25 cellular contexts compared by ENCODE assay signal in genomic region chr13:37361608-37362007, GRCh38.
"Had no signal": no experiment of that assay in that cellular context is flagged by ENCODE, and none has a peak within 500 bp of the region (broad histone marks: within the 10 kb centered on the region; RNA-seq: fewer than 3 reads in every experiment).

No MANE protein-coding gene starts in this region.

- DNase-seq: activated B cell treated with CpG ODN at 0.5 μM for 24 hours; activated CD4-positive, alpha-beta memory T cell treated with anti-CD3 and anti-CD28 coated beads for 36 hours; activated CD4-positive, alpha-beta T cell treated with anti-CD3 and anti-CD28 coated beads for 1 hour; activated CD4-positive, alpha-beta T cell treated with anti-CD3 and anti-CD28 coated beads, Interleukin-2, amount 10 ng/mL, durations not matched to agents 24 days and 14 days; activated CD8-positive, alpha-beta memory T cell treated with anti-CD3 and anti-CD28 coated beads for 24 hours; activated effector memory CD4-positive, alpha-beta T cell treated with anti-CD3 and anti-CD28 coated beads, Interleukin-2, amount 50 U/mL, for 16 hours; activated naive CD4-positive, alpha-beta T cell treated with Interleukin-2 at 50 U/mL for 16 hours; activated naive CD8-positive, alpha-beta T cell treated with anti-CD3 and anti-CD28 coated beads, Interleukin-2, amount 50 U/mL, for 24 hours; activated T-cell treated with anti-CD3 and anti-CD28 coated beads, Interleukin-2, amount 50 U/mL, for 4 hours; amniotic stem cell; cerebellar nuclear complex; NCI-H1105 treated with DMSO at 0.1 percent for 48 hours; NCI-H1436 treated with DMSO at 0.1 percent for 48 hours; NCI-H187; NCI-H2081; NCI-H345; NCI-H510A; NCI-H526 treated with DMSO at 0.1 percent for 48 hours; NCI-H82; Right ventricle myocardium superior; SJCRH30; T-helper 17 cell; T-helper 9 cell had no signal

- H3K4me3 ChIP-seq: ascending aorta, SJCRH30 had no signal

- H3K4me1 ChIP-seq: ascending aorta, SJCRH30 had no signal

- H3K27ac ChIP-seq: ascending aorta, SJCRH30 had no signal

- H3K9me3 ChIP-seq: ascending aorta, SJCRH30 had no signal

- ATAC-seq: activated naive CD4-positive, alpha-beta T cell treated with anti-CD3 and anti-CD28 coated beads, Interleukin-2, amount 50 U/mL, for 72 hours; activated naive CD8-positive, alpha-beta T cell treated with anti-CD3 and anti-CD28 coated beads, Interleukin-2, amount 50 U/mL, for 24 hours; activated T-cell treated with anti-CD3 and anti-CD28 coated beads, Interleukin-2, amount 50 U/mL, for 4 hours; T-helper 17 cell had no signal

- H3K27me3 ChIP-seq: ascending aorta, SJCRH30 had no signal

- H3K36me3 ChIP-seq: ascending aorta, SJCRH30 had no signal
